15 cellular contexts compared by ENCODE assay signal in genomic region chr2:231575612-231576256, GRCh38. TPM values are rescaled to one million over a fixed set of nuclear protein-coding genes. Genes with fewer than 3 reads are reported as not detected.
DNase-seq lines count a peak whose midpoint lies in the region; ATAC-seq and TF ChIP-seq lines count a peak whose summit lies in the region.
"Had no signal": no experiment of that assay in that cellular context is flagged by ENCODE, and none has a peak within 500 bp of the region (broad histone marks: within the 10 kb centered on the region; RNA-seq: fewer than 3 reads in every experiment).

No MANE protein-coding gene starts in this region.

- H3K27ac Mint-ChIP-seq in endothelial cell (ENCODE audit: unreplicated experiment): peak overlapping the region; percentile 70
- peak overlapping the region in 1 of 2 donors; percentile 57 for H3K27ac Mint-ChIP-seq in natural killer cell treated with Interleukin-12 subunit alpha and Interleukin-12 subunit beta and Interleukin-15 and Interleukin-18, amount 100 ng/mL, for 72 hours
- H3K27ac Mint-ChIP-seq in activated naive CD8-positive, alpha-beta T cell treated with anti-CD3 and anti-CD28 coated beads for 36 hours: no peak overlapping the region
- H3K27ac Mint-ChIP-seq: CD4-positive, alpha-beta memory T cell had no signal

- H3K4me2 ChIP-seq in BLaER1 treated with 17β-estradiol and CSF1 and Interleukin-3, amounts not matched to agents 10 nM and 100 nM: peak overlapping the region in 9 of 11 experiments; percentile 21 to 59 (median 45); a peak in 17 of 22 replicates

- no peak overlapping the region for H3K4me3 ChIP-seq in BLaER1 treated with 17β-estradiol and CSF1 and Interleukin-3, amounts not matched to agents 10 nM and 100 nM
- no peak overlapping the region for H3K4me3 ChIP-seq in HUES48 (ENCODE audit: low read depth, low read length)
- H3K4me3 ChIP-seq: SK-N-MC had no signal

- peak overlapping the region in 4 of 11 experiments; percentile 12 to 45 (median 40); a peak in 4 of 22 replicates for H3K27ac ChIP-seq in BLaER1 treated with 17β-estradiol and CSF1 and Interleukin-3, amounts not matched to agents 10 nM and 100 nM
- H3K27ac ChIP-seq in HUES48 (ENCODE audit: low read depth, low read length): peak overlapping the region; percentile 93
- H3K27ac ChIP-seq: SK-N-MC had no signal

- peaks cover 3 to 18% (median 13%) of the 10 kb centered on the region in 10 experiments; a peak in 19 of 20 replicates for H3K4me1 ChIP-seq in BLaER1 treated with 17β-estradiol and CSF1 and Interleukin-3, amounts not matched to agents 10 nM and 100 nM
- peaks cover 31% of the 10 kb centered on the region for H3K4me1 ChIP-seq in HUES48 (ENCODE audit: control insufficient read depth, insufficient read depth, low read length)

- no peaks in the 10 kb centered on the region for H3K27me3 ChIP-seq in BLaER1 treated with 17β-estradiol and CSF1 and Interleukin-3, amounts not matched to agents 10 nM and 100 nM
- no peaks in the 10 kb centered on the region for H3K27me3 ChIP-seq in HUES48 (ENCODE audit: control insufficient read depth, insufficient read depth, low read length)

- H3K36me3 ChIP-seq in BLaER1 treated with 17β-estradiol and CSF1 and Interleukin-3, amounts not matched to agents 10 nM and 100 nM: no peaks in the 10 kb centered on the region
- no peaks in the 10 kb centered on the region for H3K36me3 ChIP-seq in HUES48 (ENCODE audit: control insufficient read depth, insufficient read depth, low read length)

- H3K36me3 Mint-ChIP-seq in endothelial cell (ENCODE audit: low read depth, unreplicated experiment): peaks cover 8% of the 10 kb centered on the region
- H3K36me3 Mint-ChIP-seq in natural killer cell treated with Interleukin-12 subunit alpha and Interleukin-12 subunit beta and Interleukin-15 and Interleukin-18, amount 100 ng/mL, for 72 hours: peaks cover 6% of the 10 kb centered on the region
- H3K36me3 Mint-ChIP-seq in activated naive CD8-positive, alpha-beta T cell treated with anti-CD3 and anti-CD28 coated beads for 36 hours: peaks cover 2% of the 10 kb centered on the region

- no peaks in the 10 kb centered on the region for H3K4me1 Mint-ChIP-seq in endothelial cell (ENCODE audit: unreplicated experiment)
- peaks cover 13 to 19% of the 10 kb centered on the region in 2 donors for H3K4me1 Mint-ChIP-seq in natural killer cell treated with Interleukin-12 subunit alpha and Interleukin-12 subunit beta and Interleukin-15 and Interleukin-18, amount 100 ng/mL, for 72 hours (ENCODE audit: low read depth in 2 of 2)
- H3K4me1 Mint-ChIP-seq in activated naive CD8-positive, alpha-beta T cell treated with anti-CD3 and anti-CD28 coated beads for 36 hours: no peaks in the 10 kb centered on the region

- no peaks in the 10 kb centered on the region for H3K9me3 Mint-ChIP-seq in endothelial cell (ENCODE audit: unreplicated experiment)
- peaks cover 9% of the 10 kb centered on the region for H3K9me3 Mint-ChIP-seq in natural killer cell treated with Interleukin-12 subunit alpha and Interleukin-12 subunit beta and Interleukin-15 and Interleukin-18, amount 100 ng/mL, for 72 hours
- no peaks in the 10 kb centered on the region for H3K9me3 Mint-ChIP-seq in activated naive CD8-positive, alpha-beta T cell treated with anti-CD3 and anti-CD28 coated beads for 36 hours

- peak; percentile 81 to 82 for ATAC-seq in natural killer cell treated with Interleukin-12 subunit alpha and Interleukin-12 subunit beta and Interleukin-15 and Interleukin-18, amount 100 ng/mL, for 72 hours
- ATAC-seq in GM21723 (IDR thresholded peaks at IDR 0.05; ENCODE audit: unreplicated experiment): no peak

- H3K4me3 Mint-ChIP-seq in endothelial cell (ENCODE audit: unreplicated experiment): no peak overlapping the region
- no peak overlapping the region for H3K4me3 Mint-ChIP-seq in natural killer cell treated with Interleukin-12 subunit alpha and Interleukin-12 subunit beta and Interleukin-15 and Interleukin-18, amount 100 ng/mL, for 72 hours
- no peak overlapping the region for H3K4me3 Mint-ChIP-seq in activated naive CD8-positive, alpha-beta T cell treated with anti-CD3 and anti-CD28 coated beads for 36 hours
- H3K4me3 Mint-ChIP-seq: CD4-positive, alpha-beta memory T cell had no signal

- no peak for DNase-seq in endothelial cell (ENCODE audit: low spot score)
- no peak for DNase-seq in natural killer cell treated with Interleukin-12 subunit alpha and Interleukin-12 subunit beta and Interleukin-15 and Interleukin-18, amount 100 ng/mL, for 72 hours (ENCODE audit: low spot score)
- DNase-seq in activated naive CD8-positive, alpha-beta T cell treated with anti-CD3 and anti-CD28 coated beads for 36 hours: no peak
- no peak for DNase-seq in NCI-H128 (lab: John Stamatoyannopoulos, UW; ENCODE audit: unreplicated experiment)
- DNase-seq: CD4-positive, alpha-beta memory T cell; DMS79; IMR-90; NCI-H1092; NCI-H1694; NCI-H345; NCI-H69 had no signal

- no peak for TF ChIP-seq CTCF in endothelial cell (IDR thresholded peaks at IDR 0.05; ENCODE audit: unreplicated experiment)

- H3K9ac ChIP-seq in BLaER1 treated with 17β-estradiol and CSF1 and Interleukin-3, amounts not matched to agents 10 nM and 100 nM: no peak overlapping the region
- peak overlapping the region; percentile 80; the same call in 1 of the 2 replicates for H3K9ac ChIP-seq in HUES48 (ENCODE audit: low read depth, low read length)

- H3K27me3 Mint-ChIP-seq in endothelial cell (ENCODE audit: unreplicated experiment): peaks cover 9% of the 10 kb centered on the region
- H3K27me3 Mint-ChIP-seq in natural killer cell treated with Interleukin-12 subunit alpha and Interleukin-12 subunit beta and Interleukin-15 and Interleukin-18, amount 100 ng/mL, for 72 hours: no peaks in the 10 kb centered on the region
- H3K27me3 Mint-ChIP-seq in activated naive CD8-positive, alpha-beta T cell treated with anti-CD3 and anti-CD28 coated beads for 36 hours: no peaks in the 10 kb centered on the region

- H3K9me3 ChIP-seq in BLaER1 treated with 17β-estradiol and CSF1 and Interleukin-3, amounts not matched to agents 10 nM and 100 nM (replicated peaks in 1 of 11): peaks cover 0 to 16% (median 0%) of the 10 kb centered on the region in 11 experiments; a peak in 4 of 22 replicates
- 0 out of 2 replicates have a peak, but pooled peaks cover 2% of the 10 kb centered on the region for H3K9me3 ChIP-seq in HUES48 (ENCODE audit: control insufficient read depth, insufficient read depth, low read length)

- no peaks in the 10 kb centered on the region for H4K20me1 ChIP-seq in BLaER1 treated with 17β-estradiol and CSF1 and Interleukin-3, amounts not matched to agents 10 nM and 100 nM

RNA-seq across cellular contexts. Expression of gene TEX44, which starts 16.9 kb away (rescaled TPM):
- not detected for total RNA-seq in endothelial cell (ENCODE audit: unreplicated experiment)
- total RNA-seq in natural killer cell treated with Interleukin-12 subunit alpha and Interleukin-12 subunit beta and Interleukin-15 and Interleukin-18, amount 100 ng/mL, for 72 hours: not detected
- not detected for total RNA-seq in activated naive CD8-positive, alpha-beta T cell treated with anti-CD3 and anti-CD28 coated beads for 36 hours
- total RNA-seq: CD4-positive, alpha-beta memory T cell; IMR-90 had no signal

RNA-seq across cellular contexts. Expression of gene NMUR1, which starts 45.5 kb away (rescaled TPM):
- total RNA-seq in endothelial cell (ENCODE audit: unreplicated experiment): not detected
- total RNA-seq in natural killer cell treated with Interleukin-12 subunit alpha and Interleukin-12 subunit beta and Interleukin-15 and Interleukin-18, amount 100 ng/mL, for 72 hours: 1 to 10 TPM; 3.1 to 3.4 TPM
- not detected for total RNA-seq in activated naive CD8-positive, alpha-beta T cell treated with anti-CD3 and anti-CD28 coated beads for 36 hours
- total RNA-seq: CD4-positive, alpha-beta memory T cell; IMR-90 had no signal
